Comparison of ENCODE assay signal across 13 cellular contexts in genomic region chr5:124754206-124754927, GRCh38. TPM values are rescaled to one million over a fixed set of nuclear protein-coding genes. Genes with fewer than 3 reads are reported as not detected.
A peak's percentile ranks its signal among the peaks of the same experiment; 100 is the strongest.
DNase-seq lines count a peak whose midpoint lies in the region; ATAC-seq and TF ChIP-seq lines count a peak whose summit lies in the region.
"Had no signal": no experiment of that assay in that cellular context is flagged by ENCODE, and none has a peak within 500 bp of the region (broad histone marks: within the 10 kb centered on the region; RNA-seq: fewer than 3 reads in every experiment).

No MANE protein-coding gene starts in this region.

- no peak overlapping the region for H3K27ac ChIP-seq in GM23338 (ENCODE audit: low read depth)
- peak overlapping the region; percentile 85 for H3K27ac ChIP-seq in caudate nucleus (ENCODE audit: low read depth, low read length)
- no peak overlapping the region for H3K27ac ChIP-seq in sigmoid colon
- H3K27ac ChIP-seq: ascending aorta had no signal

- H3K36me3 ChIP-seq in GM23338 (ENCODE audit: insufficient read depth) (no peaks in the 10 kb centered on the region), sigmoid colon (no peaks in the 10 kb centered on the region)
- H3K36me3 ChIP-seq: ascending aorta had no signal

- H4K20me1 ChIP-seq in GM23338 (replicated peaks; ENCODE audit: insufficient read depth), result no peaks in the 10 kb centered on the region

- H3K79me2 ChIP-seq in GM23338 (replicated peaks; ENCODE audit: insufficient read depth), result no peaks in the 10 kb centered on the region

- 0 out of 2 replicates have a peak overlapping the region, but pooled peaks have one; percentile 14 for H3K27ac Mint-ChIP-seq in GM23338

- peaks cover 4% of the 10 kb centered on the region for H3K27me3 Mint-ChIP-seq in GM23338 (ENCODE audit: insufficient read depth, low read depth, poor library complexity)

- intact Hi-C loops in sigmoid colon (cut with DNase I), result no loop called here

- H3K36me3 Mint-ChIP-seq in GM23338 (ENCODE audit: low read depth), result peaks cover 2% of the 10 kb centered on the region; the same call in 2 of the 3 replicates

- no peaks in the 10 kb centered on the region for H3F3A ChIP-seq in GM23338 (replicated peaks; ENCODE audit: low read depth)

- H3K4me3 ChIP-seq in GM23338 (no peak overlapping the region), retinal pigment epithelial cell (ENCODE audit: low read length) (peak overlapping the region; percentile 2), sigmoid colon (no peak overlapping the region)
- H3K4me3 ChIP-seq: ascending aorta had no signal

- DNase-seq in GM23338 (ENCODE audit: low spot score), result no peak
- DNase-seq in NCI-H2081 (lab: John Stamatoyannopoulos, UW), result peak; percentile 83 to 90
- no peak for DNase-seq in caudate nucleus (lab: John Stamatoyannopoulos, UW)
- peak; percentile 67 for DNase-seq in retinal pigment epithelial cell (ENCODE audit: low read depth)
- DNase-seq in UCSD-AML1 (lab: John Stamatoyannopoulos, UW; ENCODE audit: unreplicated experiment), result no peak
- DNase-seq in activated CD4-positive, alpha-beta T cell treated with anti-CD3 and anti-CD28 coated beads for 4 hours, result no peak
- no peak for DNase-seq in sigmoid colon
- DNase-seq: DMS153; H7; left ventricle myocardium superior; stimulated activated CD8-positive, alpha-beta memory T cell treated with anti-CD3 and anti-CD28 coated beads, Interleukin-4, amount 100 ng/mL, for 48 hours had no signal

- TF ChIP-seq EP300 in sigmoid colon (IDR thresholded peaks at IDR 0.05), result no peak

- no peaks in the 10 kb centered on the region for H3K9me2 ChIP-seq in GM23338 (ENCODE audit: insufficient read depth)

- ATAC-seq in GM23338 (no peak), HG03378 (IDR thresholded peaks at IDR 0.05; ENCODE audit: unreplicated experiment) (no peak)
- ATAC-seq: left ventricle myocardium superior had no signal

- no peaks in the 10 kb centered on the region for H3K27me3 ChIP-seq in GM23338 (ENCODE audit: insufficient read depth)
- H3K27me3 ChIP-seq in sigmoid colon, result no peaks in the 10 kb centered on the region
- H3K27me3 ChIP-seq: ascending aorta had no signal

- no peak overlapping the region for H3K4me2 ChIP-seq in GM23338

- H3K9me3 Mint-ChIP-seq in GM23338, result no peaks in the 10 kb centered on the region

- WGBS in sigmoid colon, 2 donors, result 34 to 65% methylated on average over 7 of the region's 7 CpGs

- no peak overlapping the region for H3K4me3 Mint-ChIP-seq in GM23338

- TF ChIP-seq CTCF in GM23338 (conservative IDR thresholded peaks at IDR 0.05; ENCODE audit: low read depth in 2 of 2) (no peak), retinal pigment epithelial cell (conservative IDR thresholded peaks at IDR 0.05; ENCODE audit: low read depth, low read length) (no peak), sigmoid colon (IDR thresholded peaks at IDR 0.05) (no peak)

- no peak for TF ChIP-seq POLR2A in sigmoid colon (IDR thresholded peaks at IDR 0.05)

- H3K4me1 ChIP-seq in GM23338 (ENCODE audit: insufficient read depth) (peaks cover 30% of the 10 kb centered on the region), sigmoid colon (peaks cover 0 to 5% (median 3%) of the 10 kb centered on the region in 4 donors)
- H3K4me1 ChIP-seq: ascending aorta had no signal

- 0 out of 2 replicates have a peak overlapping the region, but pooled peaks have one; percentile 4 for H2AFZ ChIP-seq in GM23338

- no peaks in the 10 kb centered on the region for H3K9me3 ChIP-seq in sigmoid colon
- H3K9me3 ChIP-seq: ascending aorta had no signal

- H3K4me1 Mint-ChIP-seq in GM23338, result peaks cover 38% of the 10 kb centered on the region

TF ChIP-seq in GM23338, 12 proteins besides CTCF, POLR2A, EP300 and RAD21:
- no peak for TF ChIP-seq JUNB (IDR thresholded peaks at IDR 0.05; ENCODE audit: unreplicated experiment)
- TF ChIP-seq EZH2phosphoT487 (IDR thresholded peaks at IDR 0.05; ENCODE audit: unreplicated experiment), result no peak
- TF ChIP-seq STAT1 (IDR thresholded peaks at IDR 0.05; ENCODE audit: unreplicated experiment), result no peak
- TF ChIP-seq ZNF462 (CRISPR knock-in tag; IDR thresholded peaks at IDR 0.05), result no peak
- no peak for TF ChIP-seq NANOG (IDR thresholded peaks at IDR 0.05; ENCODE audit: borderline replicate concordance)
- TF ChIP-seq ZNF331 (CRISPR knock-in tag; IDR thresholded peaks at IDR 0.05; ENCODE audit: low read depth), result no peak
- TF ChIP-seq CREB1 (CRISPR knock-in tag; IDR thresholded peaks at IDR 0.05; ENCODE audit: low read depth), result no peak
- no peak for TF ChIP-seq EZH2 (IDR thresholded peaks at IDR 0.05; ENCODE audit: low read depth, unreplicated experiment)

RNA-seq across cellular contexts. Expression of gene ZNF608, which starts 7.9 kb away (rescaled TPM):
- total RNA-seq in GM23338 (2014; rRNA removed; shearing (Covaris generic)), result 39.7 and 42.4 TPM in 2 replicates
- polyA plus RNA-seq in GM23338 (2016; fragmentation: Nextera tagmentation; extraction: Ambion mirVana) (20.0 and 20.5 TPM in 2 replicates), sigmoid colon (1 to 10 TPM; 5.1 to 9.4 (median 6.6) TPM)
- total RNA-seq in sigmoid colon, result 10 to 100 TPM; 17.9 to 30.7 (median 24.0) TPM

Comparison
In these comparisons a context has a peak if more than half of its experiments do, and no peak if none do; other contexts are left out.
1. DNase-seq: peak in NCI-H2081 (2 of 2) and retinal pigment epithelial cell (single experiment); none in GM23338 (single experiment), caudate nucleus (0 of 61), UCSD-AML1 (single experiment), activated CD4-positive, alpha-beta T cell treated with anti-CD3 and anti-CD28 coated beads for 4 hours (0 of 2) and sigmoid colon (single experiment).